ENCODE assay signal across 1 cellular context in the genomic region with DNA sequence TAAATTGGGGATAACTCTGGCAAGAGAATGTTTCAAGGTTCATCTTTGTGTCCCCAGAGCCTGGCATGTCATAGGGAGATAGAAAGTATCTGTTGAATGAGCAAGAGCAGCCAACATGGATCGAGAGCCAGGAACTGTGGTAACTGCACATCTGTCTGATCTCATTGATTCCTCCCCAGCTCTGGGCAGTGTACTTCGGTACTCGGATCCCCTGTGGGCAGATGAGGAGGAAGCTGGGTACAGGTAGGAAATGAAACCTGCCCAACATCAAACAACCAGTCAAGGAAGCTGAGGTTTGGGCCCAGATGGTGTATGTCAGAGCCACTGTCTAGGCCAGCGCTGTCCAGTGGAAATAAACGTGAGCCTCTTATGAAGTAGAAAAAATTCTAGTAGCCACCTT.
A peak's percentile ranks its signal among the peaks of the same experiment; 100 is the strongest.
TF ChIP-seq lines count a peak whose summit lies in the region.

No MANE protein-coding gene starts in this region.

TF ChIP-seq in GM12878, 131 proteins besides CTCF, POLR2A, EP300 and RAD21 (continued from another document):
- TF ChIP-seq, protein P1, sequence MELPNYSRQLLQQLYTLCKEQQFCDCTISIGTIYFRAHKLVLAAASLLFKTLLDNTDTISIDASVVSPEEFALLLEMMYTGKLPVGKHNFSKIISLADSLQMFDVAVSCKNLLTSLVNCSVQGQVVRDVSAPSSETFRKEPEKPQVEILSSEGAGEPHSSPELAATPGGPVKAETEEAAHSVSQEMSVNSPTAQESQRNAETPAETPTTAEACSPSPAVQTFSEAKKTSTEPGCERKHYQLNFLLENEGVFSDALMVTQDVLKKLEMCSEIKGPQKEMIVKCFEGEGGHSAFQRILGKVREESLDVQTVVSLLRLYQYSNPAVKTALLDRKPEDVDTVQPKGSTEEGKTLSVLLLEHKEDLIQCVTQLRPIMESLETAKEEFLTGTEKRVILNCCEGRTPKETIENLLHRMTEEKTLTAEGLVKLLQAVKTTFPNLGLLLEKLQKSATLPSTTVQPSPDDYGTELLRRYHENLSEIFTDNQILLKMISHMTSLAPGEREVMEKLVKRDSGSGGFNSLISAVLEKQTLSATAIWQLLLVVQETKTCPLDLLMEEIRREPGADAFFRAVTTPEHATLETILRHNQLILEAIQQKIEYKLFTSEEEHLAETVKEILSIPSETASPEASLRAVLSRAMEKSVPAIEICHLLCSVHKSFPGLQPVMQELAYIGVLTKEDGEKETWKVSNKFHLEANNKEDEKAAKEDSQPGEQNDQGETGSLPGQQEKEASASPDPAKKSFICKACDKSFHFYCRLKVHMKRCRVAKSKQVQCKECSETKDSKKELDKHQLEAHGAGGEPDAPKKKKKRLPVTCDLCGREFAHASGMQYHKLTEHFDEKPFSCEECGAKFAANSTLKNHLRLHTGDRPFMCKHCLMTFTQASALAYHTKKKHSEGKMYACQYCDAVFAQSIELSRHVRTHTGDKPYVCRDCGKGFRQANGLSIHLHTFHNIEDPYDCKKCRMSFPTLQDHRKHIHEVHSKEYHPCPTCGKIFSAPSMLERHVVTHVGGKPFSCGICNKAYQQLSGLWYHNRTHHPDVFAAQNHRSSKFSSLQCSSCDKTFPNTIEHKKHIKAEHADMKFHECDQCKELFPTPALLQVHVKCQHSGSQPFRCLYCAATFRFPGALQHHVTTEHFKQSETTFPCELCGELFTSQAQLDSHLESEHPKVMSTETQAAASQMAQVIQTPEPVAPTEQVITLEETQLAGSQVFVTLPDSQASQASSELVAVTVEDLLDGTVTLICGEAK (IDR thresholded peaks at IDR 0.05; ENCODE audit: borderline replicate concordance) = no peak
- TF ChIP-seq, protein P2, sequence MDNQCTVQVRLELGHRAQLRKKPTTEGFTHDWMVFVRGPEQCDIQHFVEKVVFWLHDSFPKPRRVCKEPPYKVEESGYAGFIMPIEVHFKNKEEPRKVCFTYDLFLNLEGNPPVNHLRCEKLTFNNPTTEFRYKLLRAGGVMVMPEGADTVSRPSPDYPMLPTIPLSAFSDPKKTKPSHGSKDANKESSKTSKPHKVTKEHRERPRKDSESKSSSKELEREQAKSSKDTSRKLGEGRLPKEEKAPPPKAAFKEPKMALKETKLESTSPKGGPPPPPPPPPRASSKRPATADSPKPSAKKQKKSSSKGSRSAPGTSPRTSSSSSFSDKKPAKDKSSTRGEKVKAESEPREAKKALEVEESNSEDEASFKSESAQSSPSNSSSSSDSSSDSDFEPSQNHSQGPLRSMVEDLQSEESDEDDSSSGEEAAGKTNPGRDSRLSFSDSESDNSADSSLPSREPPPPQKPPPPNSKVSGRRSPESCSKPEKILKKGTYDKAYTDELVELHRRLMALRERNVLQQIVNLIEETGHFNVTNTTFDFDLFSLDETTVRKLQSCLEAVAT (IDR thresholded peaks at IDR 0.05) = no peak
- TF ChIP-seq FOXM1 (IDR thresholded peaks at IDR 0.05; ENCODE audit: low read depth, low read length) = no peak
- TF ChIP-seq SREBF1 (IDR thresholded peaks at IDR 0.05; ENCODE audit: low read length) = no peak
- TF ChIP-seq, protein P3, sequence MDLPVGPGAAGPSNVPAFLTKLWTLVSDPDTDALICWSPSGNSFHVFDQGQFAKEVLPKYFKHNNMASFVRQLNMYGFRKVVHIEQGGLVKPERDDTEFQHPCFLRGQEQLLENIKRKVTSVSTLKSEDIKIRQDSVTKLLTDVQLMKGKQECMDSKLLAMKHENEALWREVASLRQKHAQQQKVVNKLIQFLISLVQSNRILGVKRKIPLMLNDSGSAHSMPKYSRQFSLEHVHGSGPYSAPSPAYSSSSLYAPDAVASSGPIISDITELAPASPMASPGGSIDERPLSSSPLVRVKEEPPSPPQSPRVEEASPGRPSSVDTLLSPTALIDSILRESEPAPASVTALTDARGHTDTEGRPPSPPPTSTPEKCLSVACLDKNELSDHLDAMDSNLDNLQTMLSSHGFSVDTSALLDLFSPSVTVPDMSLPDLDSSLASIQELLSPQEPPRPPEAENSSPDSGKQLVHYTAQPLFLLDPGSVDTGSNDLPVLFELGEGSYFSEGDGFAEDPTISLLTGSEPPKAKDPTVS (IDR thresholded peaks at IDR 0.05; ENCODE audit: low read depth, low read length) = no peak
- TF ChIP-seq SMARCA5 (IDR thresholded peaks at IDR 0.05) = no peak
- no peak for TF ChIP-seq MYC (IDR thresholded peaks at IDR 0.05; ENCODE audit: insufficient read depth, insufficient read length, insufficient replicate concordance, low read length, severe bottlenecking)
- TF ChIP-seq RUNX3 (IDR thresholded peaks at IDR 0.05; ENCODE audit: low read length) = peak; percentile 59
- TF ChIP-seq HDGF (IDR thresholded peaks at IDR 0.05) = no peak
